ENCODE assay signal across 14 cellular contexts in the genomic region with DNA sequence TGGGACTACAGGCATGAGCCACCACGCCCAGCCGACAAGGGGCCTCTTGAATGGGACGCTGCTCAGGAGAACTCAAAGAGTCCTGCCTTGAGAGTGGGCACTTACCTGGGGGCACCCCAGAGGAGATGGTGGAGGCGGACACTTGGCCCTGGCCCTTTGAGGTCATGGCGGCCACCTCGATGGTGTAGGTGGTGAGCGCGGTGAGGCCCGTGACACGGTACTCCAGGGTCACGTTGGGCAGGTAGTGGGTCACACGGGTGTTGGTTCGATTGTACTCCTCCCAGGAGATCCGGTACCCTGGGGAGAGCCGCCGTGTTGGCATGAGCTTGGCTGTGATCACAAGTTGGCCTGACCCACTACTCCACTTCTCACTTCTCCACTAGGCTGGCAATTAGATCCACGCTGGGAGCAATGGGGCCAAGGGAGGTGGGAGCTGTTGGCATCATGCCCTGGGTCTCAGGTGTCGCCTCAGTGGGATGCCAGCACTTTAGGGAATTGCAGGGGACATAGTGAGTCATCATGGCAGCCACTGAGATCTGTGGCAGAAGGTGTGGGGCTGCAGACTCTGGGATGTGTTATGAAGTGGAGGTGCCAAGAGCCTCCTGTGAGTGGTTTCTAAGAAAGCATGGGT.
A peak's percentile ranks its signal among the peaks of the same experiment; 100 is the strongest.
DNase-seq lines count a peak whose midpoint lies in the region; ATAC-seq, FAIRE-seq and TF ChIP-seq lines count a peak whose summit lies in the region.
"Had no signal": no experiment of that assay in that cellular context is flagged by ENCODE, and none has a peak within 500 bp of the region (broad histone marks: within the 10 kb centered on the region; RNA-seq: fewer than 3 reads in every experiment).

No MANE protein-coding gene starts in this region.

- H3K27ac Mint-ChIP-seq in activated CD4-positive, alpha-beta memory T cell treated with anti-CD3 and anti-CD28 coated beads, Interleukin-2, amount 10 ng/mL, durations not matched to agents 7 days and 5 days, result no peak overlapping the region

- ATAC-seq in A549, result no peak
- ATAC-seq in GM21528 (IDR thresholded peaks at IDR 0.05; ENCODE audit: low FRiP score, unreplicated experiment), result no peak

- H3K4me2 ChIP-seq in A549 (no peak overlapping the region), H1 (ENCODE audit: insufficient read depth in 1 of 2, low read depth in 2 of 2, low read length in 2 of 2) (no peak overlapping the region)

- DNase-seq in NCI-H1694 (lab: John Stamatoyannopoulos, UW), result peak; percentile 13
- no peak for DNase-seq in NCI-H1694 treated with DMSO at 0.1 percent for 48 hours (lab: John Stamatoyannopoulos, UW)
- DNase-seq in A549 (ENCODE audit: low read depth in 1 of 2, low spot score in 1 of 2), result no peak
- no peak for DNase-seq in H1 (ENCODE audit: low read depth in 1 of 2, low spot score in 2 of 2)
- no peak for DNase-seq in activated CD4-positive, alpha-beta memory T cell treated with anti-CD3 and anti-CD28 coated beads, Interleukin-2, amount 10 ng/mL, durations not matched to agents 7 days and 5 days
- DNase-seq in SW480 (ENCODE audit: low spot score), result no peak
- DNase-seq: NCI-H1048, NCI-H1436 treated with DMSO at 0.1 percent for 48 hours, NCI-H226 had no signal

- no peaks in the 10 kb centered on the region for H3K79me2 ChIP-seq in H1 (ENCODE audit: control insufficient read depth in 1 of 2, insufficient read depth in 2 of 2, low read length in 2 of 2)

- H3K4me1 Mint-ChIP-seq in activated CD4-positive, alpha-beta memory T cell treated with anti-CD3 and anti-CD28 coated beads, Interleukin-2, amount 10 ng/mL, durations not matched to agents 7 days and 5 days, result no peaks in the 10 kb centered on the region

- no peak overlapping the region; the same call in 1 of the 2 replicates for H3K18ac ChIP-seq in H1 (ENCODE audit: extremely low read depth, low read length)

- H2AFZ ChIP-seq in H1 (ENCODE audit: low read length), result no peak overlapping the region

- no peaks in the 10 kb centered on the region for H3K27me3 ChIP-seq in H1 (replicated peaks in 1 of 4; ENCODE audit: control insufficient read depth in 3 of 4, extremely low read depth in 1 of 4, insufficient read depth in 3 of 4, low read length in 3 of 4)

- no peak overlapping the region for H4K91ac ChIP-seq in H1 (replicated peaks; ENCODE audit: insufficient read length, low read length)

- peak overlapping the region; percentile 57 for H4K8ac ChIP-seq in H1 (ENCODE audit: extremely low read depth, insufficient read depth, low read length)

- H3K27me3 Mint-ChIP-seq in activated CD4-positive, alpha-beta memory T cell treated with anti-CD3 and anti-CD28 coated beads, Interleukin-2, amount 10 ng/mL, durations not matched to agents 7 days and 5 days, result no peaks in the 10 kb centered on the region

- TF ChIP-seq RAD21 in A549 (conservative IDR thresholded peaks at IDR 0.05 in 1 of 2, IDR thresholded peaks at IDR 0.05 in 1 of 2), result no peak
- peak; percentile 1; the same call in 1 of the 2 replicates for TF ChIP-seq RAD21 in Ishikawa (IDR thresholded peaks at IDR 0.05; ENCODE audit: low read depth)
- no peak for TF ChIP-seq RAD21 in H1 (IDR thresholded peaks at IDR 0.05 in 1 of 2, conservative IDR thresholded peaks at IDR 0.05 in 1 of 2; ENCODE audit: low read depth in 2 of 2, low read length in 2 of 2)

- CTCF ChIA-PET in A549 (lab: Yijun Ruan, JAX) (interaction anchor here (0.8 to 1.3 kb wide), 3 partner anchors 90 to 799 kb away, joined by 3 to 4 read pairs (median 3); no protein-coding TSS in a partner anchor), H1 (lab: Charles Lee; ENCODE audit: partially characterized antibody) (interaction anchor here (1.1 kb wide), 1 partner anchor 19 kb away, joined by 3 read pairs; no protein-coding TSS in a partner anchor)
- CTCF ChIA-PET in activated CD4-positive, alpha-beta memory T cell treated with anti-CD3 and anti-CD28 coated beads, Interleukin-2, amount 10 ng/mL, durations not matched to agents 7 days and 5 days (lab: Charles Lee), result no interaction called here

- H3K36me3 Mint-ChIP-seq in activated CD4-positive, alpha-beta memory T cell treated with anti-CD3 and anti-CD28 coated beads, Interleukin-2, amount 10 ng/mL, durations not matched to agents 7 days and 5 days (ENCODE audit: low read depth), result no peaks in the 10 kb centered on the region

- POLR2A ChIA-PET in A549 (lab: Yijun Ruan, JAX) (no interaction called here), H1 (lab: Charles Lee; ENCODE audit: partially characterized antibody) (no interaction called here)
- POLR2A ChIA-PET in activated CD4-positive, alpha-beta memory T cell treated with anti-CD3 and anti-CD28 coated beads, Interleukin-2, amount 10 ng/mL, durations not matched to agents 7 days and 5 days (lab: Charles Lee), result no interaction called here

- no peak overlapping the region; the same call in 1 of the 2 replicates for H2BK12ac ChIP-seq in H1 (ENCODE audit: low read depth, low read length)

- H3K9me3 ChIP-seq in A549 (no peaks in the 10 kb centered on the region), H1 (ENCODE audit: insufficient read depth in 2 of 2, low read depth in 1 of 2, low read length in 1 of 2) (no peaks in the 10 kb centered on the region)
- H3K9me3 ChIP-seq: SJSA1 had no signal

- H3K4me1 ChIP-seq in A549 (no peaks in the 10 kb centered on the region), H1 (replicated peaks in 1 of 4; ENCODE audit: control insufficient read depth in 3 of 4, insufficient read depth in 4 of 4, low read length in 3 of 4) (no peaks in the 10 kb centered on the region; a peak in 2 of 7 replicates)

- H3K4ac ChIP-seq in H1 (replicated peaks; ENCODE audit: insufficient read length, low read depth, low read length), result no peak overlapping the region

- H3K4me3 Mint-ChIP-seq in activated CD4-positive, alpha-beta memory T cell treated with anti-CD3 and anti-CD28 coated beads, Interleukin-2, amount 10 ng/mL, durations not matched to agents 7 days and 5 days, result no peak overlapping the region

- TF ChIP-seq CTCF in A549 (IDR thresholded peaks at IDR 0.05) (no peak), H1 (IDR thresholded peaks at IDR 0.05; ENCODE audit: control extremely low read depth in 1 of 3, insufficient read depth in 1 of 3, low read depth in 1 of 3, low read length in 3 of 3) (no peak)

- H3K23me2 ChIP-seq in H1 (ENCODE audit: low read depth, low read length), result no peaks in the 10 kb centered on the region; the same call in 1 of the 2 replicates

- H3K9ac ChIP-seq in H1 (replicated peaks in 1 of 4; ENCODE audit: extremely low read depth in 1 of 4, low read depth in 3 of 4, low read length in 3 of 4), result no peak overlapping the region

- peaks cover 0 to 1% of the 10 kb centered on the region in 2 experiments for H4K20me1 ChIP-seq in H1 (replicated peaks in 1 of 2; ENCODE audit: control insufficient read depth in 1 of 2, insufficient read depth in 2 of 2, low read length in 2 of 2)

- H2BK5ac ChIP-seq in H1 (ENCODE audit: low read depth, low read length), result no peak overlapping the region

- no peak for FAIRE-seq in A549 (lab: Jason Lieb, UNC)
- FAIRE-seq in H1 (lab: Jason Lieb, UNC), result no peak
- FAIRE-seq: GM12892, H54 had no signal

- TF ChIP-seq POLR2A in A549 (IDR thresholded peaks at IDR 0.05; ENCODE audit: low read length) (no peak), H1 (IDR thresholded peaks at IDR 0.05; ENCODE audit: control extremely low read depth in 1 of 2, low read depth in 2 of 2, low read length in 2 of 2) (no peak)

- H3K4me3 ChIP-seq in A549, result no peak overlapping the region
- no peak overlapping the region for H3K4me3 ChIP-seq in H1 (ENCODE audit: extremely low read depth in 1 of 4, insufficient read depth in 2 of 4, low read depth in 3 of 4, low read length in 4 of 4)
- H3K4me3 ChIP-seq: SJSA1 had no signal

- no peak overlapping the region for H3K56ac ChIP-seq in H1 (replicated peaks; ENCODE audit: insufficient read length, low read depth, low read length)

- WGBS in A549 (ENCODE audit: missing lambda C conversion rate), result 76% methylated on average over 18 of the region's 18 CpGs
- WGBS in H1 (ENCODE audit: extremely low coverage in 1 of 2, insufficient coverage in 1 of 2, insufficient read length in 1 of 2, insufficient replicate concordance in 2 of 2, low coverage in 1 of 2, low lambda C conversion rate in 2 of 2, missing lambda C conversion rate in 1 of 2), 2 experiments, result 86% methylated on average over 18 of the region's 18 CpGs; no CpG with 5 or more reads in 1 of the 2 experiments

- no peak overlapping the region for H2BK120ac ChIP-seq in H1 (replicated peaks; ENCODE audit: low read depth, low read length)

- H3K27ac ChIP-seq in A549 (no peak overlapping the region), H1 (ENCODE audit: low read depth, low read length) (no peak overlapping the region)
- H3K27ac ChIP-seq: SJSA1 had no signal

- no peak overlapping the region for H3K23ac ChIP-seq in H1 (ENCODE audit: insufficient read length)

- no peak overlapping the region for H2AK5ac ChIP-seq in H1 (ENCODE audit: low read depth, low read length)

- H2BK15ac ChIP-seq in H1 (ENCODE audit: low read length), result no peak overlapping the region

- H3K36me3 ChIP-seq in H1 (ENCODE audit: control insufficient read depth in 2 of 4, insufficient read depth in 4 of 4, low read length in 3 of 4), result peaks cover 0 to 3% (median 1%) of the 10 kb centered on the region in 4 experiments; a peak in 2 of 8 replicates
- H3K36me3 ChIP-seq: SJSA1 had no signal

- no peaks in the 10 kb centered on the region for H3K79me1 ChIP-seq in H1 (ENCODE audit: low read depth, low read length)

- H4K5ac ChIP-seq in H1 (ENCODE audit: insufficient read length, low read depth, low read length), result no peak overlapping the region

- no peak overlapping the region for H3K14ac ChIP-seq in H1 (ENCODE audit: insufficient read length)

- no peak overlapping the region for H2BK20ac ChIP-seq in H1 (ENCODE audit: low read length)

- TF ChIP-seq EP300 in A549 (IDR thresholded peaks at IDR 0.05) (no peak), Ishikawa (IDR thresholded peaks at IDR 0.05; ENCODE audit: borderline replicate concordance) (peak; percentile 95), H1 (IDR thresholded peaks at IDR 0.05; ENCODE audit: borderline replicate concordance in 1 of 2, low read depth in 2 of 2, low read length in 2 of 2) (no peak)

- H3K9me3 Mint-ChIP-seq in activated CD4-positive, alpha-beta memory T cell treated with anti-CD3 and anti-CD28 coated beads, Interleukin-2, amount 10 ng/mL, durations not matched to agents 7 days and 5 days, result no peaks in the 10 kb centered on the region

TF ChIP-seq in A549, 52 proteins besides CTCF, POLR2A, EP300 and RAD21 (continues in another document):
- no peak for TF ChIP-seq HDAC2 (IDR thresholded peaks at IDR 0.05)
- no peak for TF ChIP-seq FOXS1 (CRISPR knock-in tag; IDR thresholded peaks at IDR 0.05)
- TF ChIP-seq ESRRA (IDR thresholded peaks at IDR 0.05; ENCODE audit: borderline replicate concordance, low read length), result no peak

TF ChIP-seq in Ishikawa, 13 proteins besides CTCF, POLR2A, EP300 and RAD21 (continues in another document):
- TF ChIP-seq, protein P1, sequence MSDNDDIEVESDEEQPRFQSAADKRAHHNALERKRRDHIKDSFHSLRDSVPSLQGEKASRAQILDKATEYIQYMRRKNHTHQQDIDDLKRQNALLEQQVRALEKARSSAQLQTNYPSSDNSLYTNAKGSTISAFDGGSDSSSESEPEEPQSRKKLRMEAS (IDR thresholded peaks at IDR 0.05), result peak; percentile 81

TF ChIP-seq in H1, 55 proteins besides CTCF, POLR2A, EP300 and RAD21 (continues in another document):
- no peak for TF ChIP-seq TAF7 (optimal IDR thresholded peaks at IDR 0.05; ENCODE audit: borderline replicate concordance, low read depth, low read length)
- TF ChIP-seq SIRT6 (IDR thresholded peaks at IDR 0.05; ENCODE audit: low read length), result no peak
